9 cellular contexts compared by ENCODE assay signal in the genomic region with DNA sequence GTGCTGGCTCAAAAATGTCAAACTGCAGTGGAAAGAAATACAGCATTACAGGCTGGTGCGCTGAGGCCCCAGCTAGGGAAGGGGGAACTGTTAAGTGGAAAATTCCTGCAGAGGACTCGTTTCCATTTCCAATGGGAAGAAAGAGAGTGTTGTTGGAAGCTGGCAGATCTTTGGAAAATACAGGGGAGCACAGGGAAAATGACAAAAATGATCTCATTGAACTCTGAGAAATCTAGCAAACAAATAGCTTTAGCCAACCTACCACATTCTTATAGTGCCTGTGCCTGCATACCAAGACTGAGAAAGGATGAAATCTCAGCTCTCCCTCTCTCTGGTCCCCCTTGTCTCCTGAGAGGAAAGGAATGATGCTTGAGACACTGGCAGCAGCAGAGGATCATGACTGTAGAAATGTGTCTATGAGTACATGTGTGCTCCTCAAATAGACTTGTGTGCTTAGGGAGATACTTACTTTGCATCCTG.
DNase-seq lines count a peak whose midpoint lies in the region; ATAC-seq and TF ChIP-seq lines count a peak whose summit lies in the region.
"Had no signal": no experiment of that assay in that cellular context is flagged by ENCODE, and none has a peak within 500 bp of the region (broad histone marks: within the 10 kb centered on the region; RNA-seq: fewer than 3 reads in every experiment).

No MANE protein-coding gene starts in this region.

- H2AK5ac ChIP-seq in trophoblast cell (ENCODE audit: low read length): no peak overlapping the region

- H3K4me3 ChIP-seq in RWPE2 (ENCODE audit: severe bottlenecking) (no peak overlapping the region), fibroblast of the aortic adventitia (ENCODE audit: low read depth, low read length) (peak overlapping the region; percentile 72), trophoblast cell (ENCODE audit: low read depth, low read length) (no peak overlapping the region)
- H3K4me3 ChIP-seq: K562 had no signal

- H3K4me2 ChIP-seq in trophoblast cell (ENCODE audit: low read length): peak overlapping the region; percentile 93

- DNase-seq in EH (ENCODE audit: low read depth) (peak; percentile 57), RWPE2 (ENCODE audit: low spot score) (no peak), fibroblast of the aortic adventitia (ENCODE audit: low read depth) (peak; percentile 38), trophoblast cell (peak in 1 of 2 donors; percentile 9), amniotic stem cell (lab: John Stamatoyannopoulos, UW) (no peak)
- no peak for DNase-seq in stimulated activated CD4-positive, alpha-beta T cell treated with anti-CD3 and anti-CD28 coated beads, Interleukin-1b, Interleukin-23, amount 100 ng/mL, for 48 hours
- DNase-seq in activated effector memory CD4-positive, alpha-beta T cell treated with Interleukin-2 at 50 U/mL for 16 hours: no peak

- H3K79me1 ChIP-seq in trophoblast cell (ENCODE audit: low read length): no peaks in the 10 kb centered on the region

- H2BK120ac ChIP-seq in trophoblast cell (ENCODE audit: insufficient read depth, low read length, poor library complexity): no peak overlapping the region

- H3K79me2 ChIP-seq in trophoblast cell (ENCODE audit: control insufficient read depth, insufficient read depth, low read length, poor library complexity): no peaks in the 10 kb centered on the region

- no peak overlapping the region for H3K14ac ChIP-seq in trophoblast cell (ENCODE audit: low read length)

- no peak for TF ChIP-seq CTCF in RWPE2 (IDR thresholded peaks at IDR 0.05; ENCODE audit: poor library complexity, severe bottlenecking)
- no peak for TF ChIP-seq CTCF in fibroblast of the aortic adventitia (IDR thresholded peaks at IDR 0.05; ENCODE audit: insufficient read depth, low read length)

- H3K9me3 ChIP-seq in RWPE2 (ENCODE audit: severe bottlenecking) (no peaks in the 10 kb centered on the region), trophoblast cell (ENCODE audit: insufficient read depth, low read depth, low read length) (no peaks in the 10 kb centered on the region)

- no peak overlapping the region for H3K23ac ChIP-seq in trophoblast cell (ENCODE audit: low read length)

- H3K4ac ChIP-seq in trophoblast cell (ENCODE audit: low read depth, low read length): no peak overlapping the region

- no peak overlapping the region for H3K18ac ChIP-seq in trophoblast cell (ENCODE audit: low read length)

- H2AFZ ChIP-seq in trophoblast cell (ENCODE audit: insufficient read depth, low read length, poor library complexity): no peak overlapping the region

- H3K4me1 ChIP-seq in RWPE2 (ENCODE audit: insufficient read depth, poor library complexity, severe bottlenecking) (peaks cover 12% of the 10 kb centered on the region), trophoblast cell (ENCODE audit: control insufficient read depth in 1 of 2, insufficient read depth in 2 of 2, low read length in 2 of 2) (no peaks in the 10 kb centered on the region)

- no peak overlapping the region for H4K12ac ChIP-seq in trophoblast cell (ENCODE audit: low read depth, low read length)

- H2BK12ac ChIP-seq in trophoblast cell (ENCODE audit: low read length): no peak overlapping the region

- no peaks in the 10 kb centered on the region for H3K27me3 ChIP-seq in RWPE2 (ENCODE audit: insufficient read depth, poor library complexity, severe bottlenecking)
- H3K27me3 ChIP-seq in trophoblast cell (ENCODE audit: insufficient read depth, low read length): no peaks in the 10 kb centered on the region

- H3K27ac ChIP-seq in RWPE2 (ENCODE audit: poor library complexity, severe bottlenecking): peak overlapping the region; percentile 55
- no peak overlapping the region for H3K27ac ChIP-seq in trophoblast cell (ENCODE audit: low read depth, low read length)

- WGBS in trophoblast cell (ENCODE audit: extremely low coverage, insufficient coverage, insufficient read length): no CpG with 5 or more reads among the region's 2 CpGs

- no peak overlapping the region for H4K91ac ChIP-seq in trophoblast cell (ENCODE audit: low read depth, low read length)

- ATAC-seq in RWPE2 (ENCODE audit: low read depth) (peak; percentile 32; the same call in 1 of the 3 replicates), HG03460 (IDR thresholded peaks at IDR 0.05; ENCODE audit: unreplicated experiment) (no peak)
- ATAC-seq: K562 had no signal

- no peak overlapping the region for H2BK5ac ChIP-seq in trophoblast cell (ENCODE audit: low read depth, low read length, poor library complexity)

- no peaks in the 10 kb centered on the region for H3K36me3 ChIP-seq in RWPE2 (ENCODE audit: low read depth)
- no peaks in the 10 kb centered on the region for H3K36me3 ChIP-seq in trophoblast cell (ENCODE audit: control insufficient read depth in 1 of 2, insufficient read depth in 2 of 2, low read length in 2 of 2)

- H3K9ac ChIP-seq in trophoblast cell (ENCODE audit: low read length): no peak overlapping the region

- no peak overlapping the region for H4K8ac ChIP-seq in trophoblast cell (ENCODE audit: low read depth, low read length)

Comparison
In these comparisons a context has a peak if more than half of its experiments do, and no peak if none do; other contexts are left out.
1. DNase-seq: peak in EH (single experiment) and fibroblast of the aortic adventitia (single experiment); none in RWPE2 (single experiment), amniotic stem cell (single experiment), stimulated activated CD4-positive, alpha-beta T cell treated with anti-CD3 and anti-CD28 coated beads, Interleukin-1b, Interleukin-23, amount 100 ng/mL, for 48 hours (single experiment) and activated effector memory CD4-positive, alpha-beta T cell treated with Interleukin-2 at 50 U/mL for 16 hours (single experiment).